9 cellular contexts compared by ENCODE assay signal in genomic region chr7:73827568-73828106, GRCh38. TPM values are rescaled to one million over a fixed set of nuclear protein-coding genes. Genes with fewer than 3 reads are reported as not detected.
DNase-seq lines count a peak whose midpoint lies in the region; ATAC-seq, FAIRE-seq and TF ChIP-seq lines count a peak whose summit lies in the region.
"Had no signal": no experiment of that assay in that cellular context is flagged by ENCODE, and none has a peak within 500 bp of the region (broad histone marks: within the 10 kb centered on the region; RNA-seq: fewer than 3 reads in every experiment).

No MANE protein-coding gene starts in this region.

- H3K4me1 ChIP-seq in KMS-11 (ENCODE audit: low read depth, poor library complexity, severe bottlenecking) = peaks cover 24% of the 10 kb centered on the region
- peaks cover 27 to 33% of the 10 kb centered on the region in 2 donors for H3K4me1 ChIP-seq in kidney (ENCODE audit: control insufficient read depth in 1 of 2, insufficient read depth in 1 of 2, low read depth in 1 of 2, low read length in 2 of 2)

- no peaks in the 10 kb centered on the region for H4K20me1 ChIP-seq in KMS-11 (ENCODE audit: insufficient read depth)

- no peak overlapping the region for H3K4me3 ChIP-seq in KMS-11 (IDR thresholded peaks at IDR 0.05; ENCODE audit: insufficient read depth, low read depth, low read length)
- H3K4me3 ChIP-seq in kidney (ENCODE audit: low read length in 2 of 2) = no peak overlapping the region

- no peaks in the 10 kb centered on the region for H3K79me2 ChIP-seq in KMS-11 (ENCODE audit: insufficient read depth, low read depth)

- no peak overlapping the region for H3K27ac ChIP-seq in KMS-11
- H3K27ac ChIP-seq in kidney (ENCODE audit: low read depth in 2 of 2, low read length in 2 of 2) = peak overlapping the region; percentile 95 to 99

- peak overlapping the region; percentile 40; the same call in 1 of the 2 replicates for H3K4me2 ChIP-seq in KMS-11

- intact Hi-C loops in kidney (cut with DNase I) = no loop called here

- no peaks in the 10 kb centered on the region for H3K27me3 ChIP-seq in KMS-11 (ENCODE audit: insufficient read depth, low read depth)

- peak overlapping the region; percentile 20; the same call in 1 of the 2 replicates for H2AFZ ChIP-seq in KMS-11 (ENCODE audit: low read depth)

- no peak for ATAC-seq in HG02588 (IDR thresholded peaks at IDR 0.05; ENCODE audit: unreplicated experiment)

- DNase-seq in A172 (ENCODE audit: low spot score) (peak; percentile 92), RPMI8226 (peak; percentile 100), kidney (peak; percentile 94), GM10266 (ENCODE audit: extremely low spot score) (no peak), SK-N-DZ (ENCODE audit: low spot score) (no peak)
- DNase-seq in stimulated activated CD4-positive, alpha-beta T cell treated with anti-CD3 and anti-CD28 coated beads, Interleukin-2, amount 100 ng/mL, for 24 hours = no peak

- no peaks in the 10 kb centered on the region for H3K9me3 ChIP-seq in kidney (ENCODE audit: control insufficient read depth in 1 of 2, low read length in 2 of 2)

- H3K9ac ChIP-seq in KMS-11 = no peak overlapping the region
- H3K9ac ChIP-seq in kidney (ENCODE audit: low read length in 2 of 2) = peak overlapping the region; percentile 44 to 60

- no peak for TF ChIP-seq CTCF in KMS-11 (conservative IDR thresholded peaks at IDR 0.05; ENCODE audit: low read depth, low read length)
- no peak for TF ChIP-seq CTCF in kidney (IDR thresholded peaks at IDR 0.05; ENCODE audit: borderline replicate concordance, extremely low read depth, insufficient read depth)
- no peak for TF ChIP-seq CTCF in GM10266 (IDR thresholded peaks at IDR 0.05; ENCODE audit: control insufficient read depth, insufficient read depth, low read depth, missing control alignments)

- no peak for FAIRE-seq in kidney (lab: Jason Lieb, UNC)

- H3K36me3 ChIP-seq in KMS-11 (ENCODE audit: insufficient read depth) (no peaks in the 10 kb centered on the region), kidney (ENCODE audit: control insufficient read depth in 1 of 2, insufficient read depth in 2 of 2, low read length in 2 of 2) (no peaks in the 10 kb centered on the region)

RNA-seq across cellular contexts. Expression of gene CLDN4, which starts 3.2 kb away (rescaled TPM):
- 31.4 and 35.4 TPM in 2 replicates for total RNA-seq in A172 (2014; rRNA removed; shearing (Covaris generic))
- 342 TPM for total RNA-seq in kidney
- polyA plus RNA-seq in kidney (ENCODE audit: insufficient read depth, low read depth, low replicate concordance) = 82.6 TPM
- polyA plus RNA-seq in SK-N-DZ (2014; cell fraction: cytosol; rRNA removed) = 0.08 TPM in 1 of 2 replicates, not detected in the other
- polyA plus RNA-seq in SK-N-DZ (2014; cell fraction: nucleus; rRNA removed) = not detected in 2 replicates

RNA-seq across cellular contexts. Expression of gene METTL27, which starts 14.7 kb away (rescaled TPM):
- total RNA-seq in A172 (2014; rRNA removed; shearing (Covaris generic)) = 2.3 and 3.1 TPM in 2 replicates
- total RNA-seq in kidney = 19.3 TPM
- polyA plus RNA-seq in kidney (ENCODE audit: insufficient read depth, low read depth, low replicate concordance) = 12.9 TPM
- 0.33 and 0.61 TPM in 2 replicates for polyA plus RNA-seq in SK-N-DZ (2014; cell fraction: cytosol; rRNA removed)
- 1.7 TPM in 1 of 2 replicates, not detected in the other for polyA plus RNA-seq in SK-N-DZ (2014; cell fraction: nucleus; rRNA removed)

RNA-seq across cellular contexts. Expression of gene TMEM270, which starts 33.3 kb away (rescaled TPM):
- total RNA-seq in A172 (2014; rRNA removed; shearing (Covaris generic)) = 0.52 and 1.7 TPM in 2 replicates
- total RNA-seq in kidney = 0.50 TPM
- not detected for polyA plus RNA-seq in kidney (ENCODE audit: insufficient read depth, low read depth, low replicate concordance)
- not detected in 2 replicates for polyA plus RNA-seq in SK-N-DZ (2014; cell fraction: cytosol; rRNA removed)
- not detected in 2 replicates for polyA plus RNA-seq in SK-N-DZ (2014; cell fraction: nucleus; rRNA removed)
- total RNA-seq: fibroblast of lung had no signal
- polyA plus RNA-seq: fibroblast of lung had no signal

RNA-seq across cellular contexts. Expression of gene CLDN3, which starts 57.6 kb away (rescaled TPM):
- total RNA-seq in A172 (2014; rRNA removed; shearing (Covaris generic)) = not detected in 2 replicates
- total RNA-seq in kidney = 180 TPM
- polyA plus RNA-seq in kidney (ENCODE audit: insufficient read depth, low read depth, low replicate concordance) = 76.5 TPM
- not detected in 2 replicates for polyA plus RNA-seq in SK-N-DZ (2014; cell fraction: cytosol; rRNA removed)
- not detected in 2 replicates for polyA plus RNA-seq in SK-N-DZ (2014; cell fraction: nucleus; rRNA removed)
- total RNA-seq: fibroblast of lung had no signal
- polyA plus RNA-seq: fibroblast of lung had no signal

Comparison
In these comparisons a context has a peak if more than half of its experiments do, and no peak if none do; other contexts are left out.
1. DNase-seq: peak in A172 (single experiment), RPMI8226 (single experiment) and kidney (single experiment); none in stimulated activated CD4-positive, alpha-beta T cell treated with anti-CD3 and anti-CD28 coated beads, Interleukin-2, amount 100 ng/mL, for 24 hours (0 of 2), GM10266 (single experiment) and SK-N-DZ (single experiment).